ENCODE assay signal across 12 cellular contexts in genomic region chr12:50185975-50186663, GRCh38. TPM values are rescaled to one million over a fixed set of nuclear protein-coding genes. Genes with fewer than 3 reads are reported as not detected.
DNase-seq lines count a peak whose midpoint lies in the region; ATAC-seq and TF ChIP-seq lines count a peak whose summit lies in the region.
"Had no signal": no experiment of that assay in that cellular context is flagged by ENCODE, and none has a peak within 500 bp of the region (broad histone marks: within the 10 kb centered on the region; RNA-seq: fewer than 3 reads in every experiment).

No MANE protein-coding gene starts in this region.

- TF ChIP-seq CTCF in AG09309 (IDR thresholded peaks at IDR 0.05; ENCODE audit: control insufficient read depth, insufficient read depth, low read depth, low read length, missing control alignments) (no peak), ascending aorta (IDR thresholded peaks at IDR 0.05) (no peak)

- H3K27me3 ChIP-seq in ascending aorta: no peaks in the 10 kb centered on the region
- no peaks in the 10 kb centered on the region for H3K27me3 ChIP-seq in mesenchymal stem cell (ENCODE audit: control insufficient read depth in 1 of 2, insufficient read depth in 1 of 2, low read length in 2 of 2)
- H3K27me3 ChIP-seq: dorsolateral prefrontal cortex had no signal

- intact Hi-C loops in ascending aorta (cut with DNase I): loop anchor here (10.0 kb wide), 1 partner anchor 129 kb away; no protein-coding TSS in a partner anchor

- no peak overlapping the region for H3K23ac ChIP-seq in mesenchymal stem cell (ENCODE audit: low read length in 2 of 2)

- no peak overlapping the region for H4K8ac ChIP-seq in mesenchymal stem cell (ENCODE audit: low read length)

- 96% methylated on average over 3 of the region's 6 CpGs for WGBS in mesenchymal stem cell

- no peak overlapping the region for H2AFZ ChIP-seq in mesenchymal stem cell (ENCODE audit: low read depth, low read length)

- H3K4me1 ChIP-seq in ascending aorta (peaks cover 22 to 59% of the 10 kb centered on the region in 2 donors), mesenchymal stem cell (ENCODE audit: control insufficient read depth, insufficient read depth, low read depth, low read length) (peaks cover 16% of the 10 kb centered on the region)

- no peak overlapping the region for H2BK120ac ChIP-seq in mesenchymal stem cell (ENCODE audit: low read depth, low read length)

- no peak overlapping the region for H2BK5ac ChIP-seq in mesenchymal stem cell (ENCODE audit: low read depth, low read length, poor library complexity, severe bottlenecking)

- peaks cover 18 to 21% of the 10 kb centered on the region in 2 donors for H3K36me3 ChIP-seq in ascending aorta
- peaks cover 6 to 88% of the 10 kb centered on the region in 2 experiments for H3K36me3 ChIP-seq in mesenchymal stem cell (ENCODE audit: control insufficient read depth in 1 of 2, insufficient read depth in 2 of 2, low read depth in 1 of 2, low read length in 2 of 2)

- no peak overlapping the region for H3K14ac ChIP-seq in mesenchymal stem cell (ENCODE audit: low read length in 2 of 2)

- peak; percentile 89 for DNase-seq in AG09309 (ENCODE audit: low read depth)
- peak; percentile 69 for DNase-seq in NCI-H1436 treated with DMSO at 0.1 percent for 48 hours (lab: John Stamatoyannopoulos, UW)
- peak in 1 of 2 donors; percentile 67 for DNase-seq in ascending aorta (ENCODE audit: low spot score in 2 of 2)
- DNase-seq in mesenchymal stem cell: no peak
- no peak for DNase-seq in DMS 273 (lab: John Stamatoyannopoulos, UW; ENCODE audit: unreplicated experiment)
- DNase-seq in NCI-H1930 (lab: John Stamatoyannopoulos, UW): no peak
- no peak for DNase-seq in NK-92 treated with Interleukin-12 subunit alpha and Interleukin-12 subunit beta, amount 100 ng/mL, for 24 hours (lab: John Stamatoyannopoulos, UW)
- DNase-seq: dorsolateral prefrontal cortex, retina had no signal

- no peak overlapping the region for H2BK15ac ChIP-seq in mesenchymal stem cell (ENCODE audit: low read depth, poor library complexity, severe bottlenecking)

- no peak overlapping the region for H3K4ac ChIP-seq in mesenchymal stem cell (ENCODE audit: low read depth in 1 of 2, low read length in 2 of 2)

- H3K4me2 ChIP-seq in mesenchymal stem cell (ENCODE audit: low read length, poor library complexity, severe bottlenecking): no peak overlapping the region

- H3K18ac ChIP-seq in mesenchymal stem cell (ENCODE audit: low read depth in 1 of 2, low read length in 2 of 2): no peak overlapping the region

- H3K9me3 ChIP-seq in ascending aorta: no peaks in the 10 kb centered on the region
- H3K9me3 ChIP-seq in mesenchymal stem cell (ENCODE audit: control insufficient read depth, low read length): no peaks in the 10 kb centered on the region
- H3K9me3 ChIP-seq: HAP-1 had no signal

- H2AK5ac ChIP-seq in mesenchymal stem cell (ENCODE audit: low read length, severe bottlenecking): peak overlapping the region; percentile 26

- no peak overlapping the region for H4K91ac ChIP-seq in mesenchymal stem cell (ENCODE audit: low read length)

- no peak overlapping the region for H3K4me3 ChIP-seq in AG09309 (ENCODE audit: control insufficient read depth, low read depth, low read length)
- no peak overlapping the region for H3K4me3 ChIP-seq in ascending aorta
- peak overlapping the region in 1 of 2 experiments; percentile 15 for H3K4me3 ChIP-seq in mesenchymal stem cell (ENCODE audit: insufficient read depth in 1 of 2, low read depth in 1 of 2, low read length in 2 of 2)
- H3K4me3 ChIP-seq: dorsolateral prefrontal cortex, HAP-1 had no signal

- peak overlapping the region; percentile 88 for H3K9ac ChIP-seq in mesenchymal stem cell (ENCODE audit: low read length)

- peaks cover 8% of the 10 kb centered on the region for H3K79me1 ChIP-seq in mesenchymal stem cell (replicated peaks; ENCODE audit: low read length, poor library complexity, severe bottlenecking)

- no peak overlapping the region for H2BK12ac ChIP-seq in mesenchymal stem cell (ENCODE audit: low read length in 2 of 2)

- ATAC-seq in HG02798 (IDR thresholded peaks at IDR 0.05; ENCODE audit: poor library complexity, unreplicated experiment): no peak

- peak overlapping the region; percentile 82 to 89 for H3K27ac ChIP-seq in ascending aorta
- H3K27ac ChIP-seq in mesenchymal stem cell (ENCODE audit: low read length, poor library complexity, severe bottlenecking): peak overlapping the region; percentile 85
- H3K27ac ChIP-seq: C4-2B had no signal

RNA-seq across cellular contexts. Expression of gene CERS5, which starts 18.9 kb away (rescaled TPM):
- total RNA-seq in ascending aorta: 29.7 TPM
- polyA plus RNA-seq in mesenchymal stem cell (2013, experiment 1 of 2): 41.5 TPM
- polyA plus RNA-seq in mesenchymal stem cell (2013, experiment 2 of 2): 44.3 TPM

Comparison
In these comparisons a context has a peak if more than half of its experiments do, and no peak if none do; other contexts are left out.
1. DNase-seq: peak in AG09309 (single experiment) and NCI-H1436 treated with DMSO at 0.1 percent for 48 hours (single experiment); none in mesenchymal stem cell (single experiment), DMS 273 (single experiment), NCI-H1930 (0 of 2) and NK-92 treated with Interleukin-12 subunit alpha and Interleukin-12 subunit beta, amount 100 ng/mL, for 24 hours (single experiment).